ENCODE assay signal across 1 cellular context in the genomic region with DNA sequence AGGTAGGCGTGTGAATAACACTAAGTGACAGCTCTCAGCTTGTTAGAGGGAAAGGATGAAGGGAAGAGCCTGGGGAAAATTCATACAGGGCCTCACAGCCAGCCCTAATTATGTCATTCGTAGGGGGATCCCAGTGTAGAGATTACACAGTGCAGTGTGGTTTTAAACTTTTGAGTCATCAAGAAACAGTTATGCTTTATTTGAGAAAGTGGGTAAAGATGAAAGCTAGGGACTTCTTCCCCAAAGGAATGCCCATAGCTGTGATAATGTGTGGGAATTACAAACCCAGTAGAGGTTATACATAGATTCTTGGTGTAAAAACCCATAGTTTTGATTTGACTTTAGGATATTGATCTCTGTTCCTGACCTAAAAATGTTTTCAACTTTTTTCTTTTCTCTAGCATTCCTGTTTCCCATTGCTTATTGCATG.
TF ChIP-seq lines count a peak whose summit lies in the region.

No MANE protein-coding gene starts in this region.

TF ChIP-seq in SK-N-SH, 30 proteins besides CTCF, POLR2A, EP300 and RAD21 (continued from another document):
- TF ChIP-seq, protein P1, sequence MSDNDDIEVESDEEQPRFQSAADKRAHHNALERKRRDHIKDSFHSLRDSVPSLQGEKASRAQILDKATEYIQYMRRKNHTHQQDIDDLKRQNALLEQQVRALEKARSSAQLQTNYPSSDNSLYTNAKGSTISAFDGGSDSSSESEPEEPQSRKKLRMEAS (IDR thresholded peaks at IDR 0.05; ENCODE audit: low read depth) = no peak
- no peak for TF ChIP-seq SMC3 (IDR thresholded peaks at IDR 0.05; ENCODE audit: low read depth, low read length)
